In genomic region chr3:169104541-169104940, GRCh38 we compare ENCODE assay signal across 16 cellular contexts.
DNase-seq lines count a peak whose midpoint lies in the region; ATAC-seq and TF ChIP-seq lines count a peak whose summit lies in the region.
"Had no signal": no experiment of that assay in that cellular context is flagged by ENCODE, and none has a peak within 500 bp of the region (broad histone marks: within the 10 kb centered on the region; RNA-seq: fewer than 3 reads in every experiment).

No MANE protein-coding gene starts in this region.

- H2BK20ac ChIP-seq in IMR-90 (ENCODE audit: low read depth, low read length), result peak overlapping the region; percentile 94; the same call in 1 of the 2 replicates

- H3K23ac ChIP-seq in IMR-90 (ENCODE audit: low read depth, low read length), result peak overlapping the region; percentile 92

- H4K5ac ChIP-seq in IMR-90 (ENCODE audit: low read depth, low read length), result no peak overlapping the region; the same call in 1 of the 2 replicates

- H3K4me1 ChIP-seq in IMR-90 (ENCODE audit: control insufficient read depth, insufficient read depth, low read length), result peaks cover 12% of the 10 kb centered on the region
- H3K4me1 ChIP-seq in effector memory CD4-positive, alpha-beta T cell (ENCODE audit: control insufficient read depth, insufficient read depth, low read length, poor library complexity, severe bottlenecking), result no peaks in the 10 kb centered on the region

- H3K4me2 ChIP-seq in IMR-90 (ENCODE audit: low read depth, low read length), result peak overlapping the region; percentile 88; the same call in 1 of the 2 replicates

- no peak overlapping the region for H2AFZ ChIP-seq in IMR-90 (replicated peaks; ENCODE audit: low read length, poor library complexity)

- no peak for TF ChIP-seq POLR2A in IMR-90 (IDR thresholded peaks at IDR 0.05; ENCODE audit: low read depth, low read length)

- H3K9ac ChIP-seq in IMR-90 (ENCODE audit: low read depth, low read length), result peak overlapping the region; percentile 27; the same call in 1 of the 2 replicates

- peak; percentile 29 for DNase-seq in AG20443 (ENCODE audit: low spot score)
- peak; percentile 75 for DNase-seq in IMR-90
- peak; percentile 75 for DNase-seq in astrocyte of the cerebellum (ENCODE audit: low read depth)
- DNase-seq in kidney tubule cell (ENCODE audit: low spot score), result peak; percentile 45
- DNase-seq in amygdala (lab: John Stamatoyannopoulos, UW), result no peak
- no peak for DNase-seq in effector memory CD4-positive, alpha-beta T cell
- no peak for DNase-seq in NCI-H345 treated with DMSO at 0.1 percent for 48 hours (lab: John Stamatoyannopoulos, UW; ENCODE audit: unreplicated experiment)
- DNase-seq in stimulated activated effector memory CD8-positive, alpha-beta T cell treated with anti-CD3 and anti-CD28 coated beads, Interleukin-12 subunit alpha, Interleukin-12 subunit beta, amount 100 ng/mL, for 72 hours (ENCODE audit: low spot score in 2 of 2), result no peak
- DNase-seq: activated CD8-positive, alpha-beta memory T cell treated with anti-CD3 and anti-CD28 coated beads, Interleukin-2, amount 50 U/mL, for 4 hours; NCI-H1092; NCI-H510A; WERI-Rb-1 had no signal

- peak; percentile 50; the same call in 1 of the 2 replicates for ATAC-seq in IMR-90 (ENCODE audit: low read depth)
- no peak for ATAC-seq in stimulated activated effector memory CD8-positive, alpha-beta T cell treated with anti-CD3 and anti-CD28 coated beads, Interleukin-12 subunit alpha, Interleukin-12 subunit beta, amount 100 ng/mL, for 72 hours
- ATAC-seq: Right ventricle myocardium inferior had no signal

- H3K4me3 ChIP-seq in IMR-90 (ENCODE audit: insufficient read depth, low read depth, low read length) (no peak overlapping the region), astrocyte of the cerebellum (ENCODE audit: low read depth, low read length) (no peak overlapping the region)
- H3K4me3 ChIP-seq in effector memory CD4-positive, alpha-beta T cell (ENCODE audit: insufficient read depth, low read depth, low read length, poor library complexity, severe bottlenecking), result no peak overlapping the region

- dilution Hi-C loops in IMR-90 (cut with HindIII; ENCODE audit: low sequenced_read_pairs, unreplicated experiment), result no loop called here

- CTCF ChIA-PET in IMR-90 (lab: Yijun Ruan, JAX), result interaction anchor here (0.6 kb wide), 1 partner anchor 62 kb away, joined by 4 read pairs; no protein-coding TSS in a partner anchor

- H2AK9ac ChIP-seq in IMR-90 (replicated peaks; ENCODE audit: low read depth, low read length, poor library complexity), result no peak overlapping the region

- peak overlapping the region; percentile 94 for H3K14ac ChIP-seq in IMR-90 (replicated peaks; ENCODE audit: low read depth, low read length)

- H4K8ac ChIP-seq in IMR-90 (ENCODE audit: low read depth in 2 of 2, low read length in 2 of 2), result peak overlapping the region; percentile 76 to 89

- H4K20me1 ChIP-seq in IMR-90 (ENCODE audit: insufficient read depth, low read length), result no peaks in the 10 kb centered on the region

- H3K27ac Mint-ChIP-seq in stimulated activated effector memory CD8-positive, alpha-beta T cell treated with anti-CD3 and anti-CD28 coated beads, Interleukin-12 subunit alpha, Interleukin-12 subunit beta, amount 100 ng/mL, for 72 hours, result no peak overlapping the region
- H3K27ac Mint-ChIP-seq: activated naive CD8-positive, alpha-beta T cell had no signal

- peak overlapping the region; percentile 96 for H2BK120ac ChIP-seq in IMR-90 (ENCODE audit: low read depth, low read length)

- peak overlapping the region; percentile 76; the same call in 1 of the 2 replicates for H3K56ac ChIP-seq in IMR-90 (ENCODE audit: extremely low read depth, insufficient read depth, low read length)

- no peak for TF ChIP-seq RAD21 in IMR-90 (IDR thresholded peaks at IDR 0.05; ENCODE audit: low read length)

- H3K4ac ChIP-seq in IMR-90 (ENCODE audit: low read depth, low read length), result peak overlapping the region; percentile 95

- peak overlapping the region; percentile 99 for H2BK5ac ChIP-seq in IMR-90 (ENCODE audit: low read depth, low read length, poor library complexity, severe bottlenecking)

- H4K91ac ChIP-seq in IMR-90 (ENCODE audit: insufficient read depth, low read depth, low read length), result peak overlapping the region; percentile 88

- H3K9me1 ChIP-seq in IMR-90 (ENCODE audit: insufficient read depth, low read length), result peaks cover 11% of the 10 kb centered on the region; the same call in 1 of the 2 replicates

- H2BK15ac ChIP-seq in IMR-90 (ENCODE audit: low read depth, low read length), result peak overlapping the region; percentile 95; the same call in 1 of the 3 replicates

- no peak overlapping the region for H3K4me3 Mint-ChIP-seq in stimulated activated effector memory CD8-positive, alpha-beta T cell treated with anti-CD3 and anti-CD28 coated beads, Interleukin-12 subunit alpha, Interleukin-12 subunit beta, amount 100 ng/mL, for 72 hours
- H3K4me3 Mint-ChIP-seq: activated naive CD8-positive, alpha-beta T cell had no signal

- in situ Hi-C loops in IMR-90 (cut with MboI; ENCODE audit: low sequenced_read_pairs) (loop anchor here (25.0 kb wide), 1 partner anchor 1017 kb away; the partner anchor contains the start of gene GOLIM4), astrocyte of the cerebellum (cut with HindIII; ENCODE audit: low sequenced_read_pairs) (no loop called here)

- H3K9me3 Mint-ChIP-seq in stimulated activated effector memory CD8-positive, alpha-beta T cell treated with anti-CD3 and anti-CD28 coated beads, Interleukin-12 subunit alpha, Interleukin-12 subunit beta, amount 100 ng/mL, for 72 hours, result no peaks in the 10 kb centered on the region

- H3K18ac ChIP-seq in IMR-90 (ENCODE audit: low read depth, low read length), result peak overlapping the region; percentile 94; the same call in 1 of the 2 replicates

- no peaks in the 10 kb centered on the region for H3K36me3 ChIP-seq in IMR-90 (ENCODE audit: control insufficient read depth, insufficient read depth, low read length)
- H3K36me3 ChIP-seq in effector memory CD4-positive, alpha-beta T cell (ENCODE audit: control insufficient read depth, insufficient read depth, low read length), result no peaks in the 10 kb centered on the region
- H3K36me3 ChIP-seq: neutrophil, WERI-Rb-1 had no signal

- TF ChIP-seq CTCF in IMR-90 (conservative IDR thresholded peaks at IDR 0.05; ENCODE audit: low read depth, low read length) (no peak), astrocyte of the cerebellum (IDR thresholded peaks at IDR 0.05; ENCODE audit: low read depth, low read length, missing control alignments) (no peak)

- no peaks in the 10 kb centered on the region for H3K9me3 ChIP-seq in IMR-90 (ENCODE audit: control insufficient read depth, insufficient read depth, low read length)
- no peaks in the 10 kb centered on the region for H3K9me3 ChIP-seq in effector memory CD4-positive, alpha-beta T cell (ENCODE audit: control insufficient read depth, low read length)
- H3K9me3 ChIP-seq: neutrophil had no signal

- no peaks in the 10 kb centered on the region for H3K27me3 ChIP-seq in IMR-90 (ENCODE audit: control insufficient read depth, insufficient read depth, low read length)
- no peaks in the 10 kb centered on the region for H3K27me3 ChIP-seq in effector memory CD4-positive, alpha-beta T cell (replicated peaks; ENCODE audit: control insufficient read depth, insufficient read depth, low read length, poor library complexity, severe bottlenecking)
- H3K27me3 ChIP-seq: neutrophil had no signal

- BruUV-seq in IMR-90 (replicated peaks; lab: Mats Ljungman, UMichigan), result no TSS peak

- intact Hi-C loops in IMR-90 (cut with micrococcal nuclease), result no loop called here

- no peak overlapping the region for H3K27ac ChIP-seq in IMR-90 (ENCODE audit: insufficient read depth, low read length)
- H3K27ac ChIP-seq in effector memory CD4-positive, alpha-beta T cell (ENCODE audit: insufficient read depth, low read length, poor library complexity, severe bottlenecking), result no peak overlapping the region
- H3K27ac ChIP-seq: C4-2B, neutrophil, WERI-Rb-1 had no signal

- POLR2A ChIA-PET in IMR-90 (lab: Charles Lee; ENCODE audit: unreplicated experiment), result no interaction called here

- peak overlapping the region; percentile 82; the same call in 1 of the 2 replicates for H2AK5ac ChIP-seq in IMR-90 (ENCODE audit: low read depth, low read length)

- peaks cover 4 to 6% of the 10 kb centered on the region in 2 experiments; a peak in 2 of 4 replicates for H3K79me1 ChIP-seq in IMR-90 (ENCODE audit: low read depth in 1 of 2, low read length in 2 of 2)

- no peaks in the 10 kb centered on the region for H3K4me1 Mint-ChIP-seq in stimulated activated effector memory CD8-positive, alpha-beta T cell treated with anti-CD3 and anti-CD28 coated beads, Interleukin-12 subunit alpha, Interleukin-12 subunit beta, amount 100 ng/mL, for 72 hours

- no peaks in the 10 kb centered on the region for H3K36me3 Mint-ChIP-seq in stimulated activated effector memory CD8-positive, alpha-beta T cell treated with anti-CD3 and anti-CD28 coated beads, Interleukin-12 subunit alpha, Interleukin-12 subunit beta, amount 100 ng/mL, for 72 hours
- H3K36me3 Mint-ChIP-seq: activated naive CD8-positive, alpha-beta T cell had no signal

- WGBS in IMR-90 (ENCODE audit: extremely low coverage in 2 of 2, insufficient read length in 1 of 2), 2 experiments, result no CpG with 5 or more reads among the region's 3 CpGs

TF ChIP-seq in IMR-90, 13 proteins besides CTCF, POLR2A, EP300 and RAD21 (continues in another document):
- no peak for TF ChIP-seq RFX5 (IDR thresholded peaks at IDR 0.05; ENCODE audit: low read depth, low read length)
- no peak for TF ChIP-seq FOS (IDR thresholded peaks at IDR 0.05; ENCODE audit: low read depth, low read length)
- TF ChIP-seq NFE2L2 (IDR thresholded peaks at IDR 0.05; ENCODE audit: low read depth, low read length), result no peak
- no peak for TF ChIP-seq BHLHE40 (IDR thresholded peaks at IDR 0.05; ENCODE audit: low read depth, low read length)
- no peak for TF ChIP-seq MXI1 (IDR thresholded peaks at IDR 0.05; ENCODE audit: borderline replicate concordance, low read depth, low read length)
- no peak for TF ChIP-seq SMC3 (IDR thresholded peaks at IDR 0.05; ENCODE audit: low read depth, low read length)
- TF ChIP-seq ELK1 (IDR thresholded peaks at IDR 0.05; ENCODE audit: borderline replicate concordance, low read depth, low read length), result no peak
- TF ChIP-seq CEBPB (IDR thresholded peaks at IDR 0.05; ENCODE audit: low read depth, low read length), result 0 out of 2 replicates have a peak, but pooled peaks have one; percentile 4

Comparison
In these comparisons a context has a peak if more than half of its experiments do, and no peak if none do; other contexts are left out.
1. DNase-seq: peak in AG20443 (single experiment), IMR-90 (single experiment), astrocyte of the cerebellum (single experiment) and kidney tubule cell (single experiment); none in amygdala (0 of 56), effector memory CD4-positive, alpha-beta T cell (0 of 3), NCI-H345 treated with DMSO at 0.1 percent for 48 hours (single experiment) and stimulated activated effector memory CD8-positive, alpha-beta T cell treated with anti-CD3 and anti-CD28 coated beads, Interleukin-12 subunit alpha, Interleukin-12 subunit beta, amount 100 ng/mL, for 72 hours (0 of 2).